Comparison of ENCODE assay signal across 23 cellular contexts in genomic region chr1:239722080-239722479, GRCh38.
DNase-seq lines count a peak whose midpoint lies in the region; ATAC-seq and TF ChIP-seq lines count a peak whose summit lies in the region.
"Had no signal": no experiment of that assay in that cellular context is flagged by ENCODE, and none has a peak within 500 bp of the region (broad histone marks: within the 10 kb centered on the region; RNA-seq: fewer than 3 reads in every experiment).

No MANE protein-coding gene starts in this region.

- peak overlapping the region in 2 of 3 donors; percentile 35 to 89 for H3K27ac Mint-ChIP-seq in CD4-positive, CD25-positive, alpha-beta regulatory T cell
- H3K27ac Mint-ChIP-seq in activated CD4-positive, alpha-beta memory T cell treated with anti-CD3 and anti-CD28 coated beads, Interleukin-2, amount 10 ng/mL, durations not matched to agents 7 days and 5 days, result peak overlapping the region; percentile 19
- H3K27ac Mint-ChIP-seq: activated B cell treated with CpG ODN at 0.5 μM for 24 hours, progenitor cell of endocrine pancreas had no signal

- peak overlapping the region; percentile 82 for H3K27ac ChIP-seq in CD4-positive, CD25-positive, alpha-beta regulatory T cell (ENCODE audit: insufficient read depth, low read length, poor library complexity, severe bottlenecking)
- no peak overlapping the region for H3K27ac ChIP-seq in heart right ventricle
- H3K27ac ChIP-seq: 22Rv1, ascending aorta, dorsolateral prefrontal cortex, GM23248, neutrophil, upper lobe of left lung had no signal

- peaks cover 37% of the 10 kb centered on the region for H3K4me1 ChIP-seq in CD4-positive, CD25-positive, alpha-beta regulatory T cell (ENCODE audit: control insufficient read depth, insufficient read depth, low read length, poor library complexity, severe bottlenecking)
- peaks cover 0 to 15% (median 0%) of the 10 kb centered on the region in 9 donors for H3K4me1 ChIP-seq in heart right ventricle
- H3K4me1 ChIP-seq: ascending aorta had no signal

- 95 to 96% methylated on average over 1 of the region's 1 CpG for WGBS in heart right ventricle, 2 donors

- no peaks in the 10 kb centered on the region for H3K9me3 Mint-ChIP-seq in CD4-positive, CD25-positive, alpha-beta regulatory T cell
- H3K9me3 Mint-ChIP-seq in activated CD4-positive, alpha-beta memory T cell treated with anti-CD3 and anti-CD28 coated beads, Interleukin-2, amount 10 ng/mL, durations not matched to agents 7 days and 5 days, result no peaks in the 10 kb centered on the region
- H3K9me3 Mint-ChIP-seq: activated B cell treated with CpG ODN at 0.5 μM for 24 hours had no signal

- TF ChIP-seq CTCF in epithelial cell of esophagus (IDR thresholded peaks at IDR 0.05; ENCODE audit: insufficient read depth, low read depth, low read length, missing control alignments) (no peak), heart right ventricle (IDR thresholded peaks at IDR 0.05) (no peak)

- POLR2A ChIA-PET in activated CD4-positive, alpha-beta memory T cell treated with anti-CD3 and anti-CD28 coated beads, Interleukin-2, amount 10 ng/mL, durations not matched to agents 7 days and 5 days (lab: Charles Lee), result no interaction called here

- H3K9me3 ChIP-seq in CD4-positive, CD25-positive, alpha-beta regulatory T cell (ENCODE audit: control insufficient read depth in 2 of 2, low read length in 2 of 2), result no peaks in the 10 kb centered on the region
- H3K9me3 ChIP-seq in heart right ventricle, result peaks cover 0 to 2% (median 0%) of the 10 kb centered on the region in 11 donors
- H3K9me3 ChIP-seq: ascending aorta, neutrophil, upper lobe of left lung had no signal

- H3K4me3 Mint-ChIP-seq in CD4-positive, CD25-positive, alpha-beta regulatory T cell, result peak overlapping the region in 1 of 4 donors; percentile 68
- H3K4me3 Mint-ChIP-seq in activated CD4-positive, alpha-beta memory T cell treated with anti-CD3 and anti-CD28 coated beads, Interleukin-2, amount 10 ng/mL, durations not matched to agents 7 days and 5 days, result no peak overlapping the region
- H3K4me3 Mint-ChIP-seq: activated B cell treated with CpG ODN at 0.5 μM for 24 hours had no signal

- peak overlapping the region; percentile 95 for H3K4me3 ChIP-seq in CD4-positive, CD25-positive, alpha-beta regulatory T cell (ENCODE audit: low read depth, low read length)
- no peak overlapping the region for H3K4me3 ChIP-seq in epithelial cell of esophagus (ENCODE audit: low read length)
- no peak overlapping the region for H3K4me3 ChIP-seq in heart right ventricle
- H3K4me3 ChIP-seq: ascending aorta, dorsolateral prefrontal cortex, GM23248, lung, upper lobe of left lung had no signal

- no peak for DNase-seq in activated CD4-positive, CD25-positive, alpha-beta regulatory T cell (lab: John Stamatoyannopoulos, UW)
- DNase-seq in CD4-positive, CD25-positive, alpha-beta regulatory T cell, result peak in 1 of 3 donors; percentile 18
- no peak for DNase-seq in activated CD4-positive, alpha-beta memory T cell treated with anti-CD3 and anti-CD28 coated beads, Interleukin-2, amount 10 ng/mL, durations not matched to agents 7 days and 5 days
- DNase-seq in epithelial cell of esophagus (ENCODE audit: low read depth), result peak; percentile 68
- DNase-seq in heart right ventricle, result no peak
- no peak for DNase-seq in DMS153 (lab: John Stamatoyannopoulos, UW)
- no peak for DNase-seq in SW480 (ENCODE audit: low spot score)
- DNase-seq: activated B cell treated with CpG ODN at 0.5 μM for 24 hours; dorsolateral prefrontal cortex; GM23248; head of caudate nucleus; NCI-H2081 treated with DMSO at 0.1 percent for 48 hours; NCI-H82; Right ventricle myocardium superior; stimulated activated CD8-positive, alpha-beta memory T cell treated with anti-CD3 and anti-CD28 coated beads, Interleukin-4, amount 100 ng/mL, for 48 hours; upper lobe of left lung had no signal

- intact Hi-C loops in heart right ventricle (cut with DNase I), result no loop called here

- H3K36me3 ChIP-seq in CD4-positive, CD25-positive, alpha-beta regulatory T cell (ENCODE audit: control insufficient read depth, insufficient read depth, low read length), result no peaks in the 10 kb centered on the region
- H3K36me3 ChIP-seq in heart right ventricle, result no peaks in the 10 kb centered on the region
- H3K36me3 ChIP-seq: ascending aorta, neutrophil, upper lobe of left lung had no signal

- peak; percentile 17 to 33 for ATAC-seq in activated CD4-positive, CD25-positive, alpha-beta regulatory T cell treated with anti-CD3 and anti-CD28 coated beads, Interleukin-2, amount 50 U/mL, for 24 hours
- ATAC-seq in CD4-positive, CD25-positive, alpha-beta regulatory T cell (ENCODE audit: low read depth in 2 of 2), result no peak
- no peak for ATAC-seq in heart right ventricle
- ATAC-seq: sciatic nerve had no signal

- H3K27me3 ChIP-seq in CD4-positive, CD25-positive, alpha-beta regulatory T cell (ENCODE audit: control insufficient read depth, insufficient read depth, low read length), result no peaks in the 10 kb centered on the region
- H3K27me3 ChIP-seq in heart right ventricle, result no peaks in the 10 kb centered on the region
- H3K27me3 ChIP-seq: ascending aorta, upper lobe of left lung had no signal

- CTCF ChIA-PET in activated CD4-positive, alpha-beta memory T cell treated with anti-CD3 and anti-CD28 coated beads, Interleukin-2, amount 10 ng/mL, durations not matched to agents 7 days and 5 days (lab: Charles Lee), result no interaction called here

- no peaks in the 10 kb centered on the region for H3K27me3 Mint-ChIP-seq in CD4-positive, CD25-positive, alpha-beta regulatory T cell
- no peaks in the 10 kb centered on the region for H3K27me3 Mint-ChIP-seq in activated CD4-positive, alpha-beta memory T cell treated with anti-CD3 and anti-CD28 coated beads, Interleukin-2, amount 10 ng/mL, durations not matched to agents 7 days and 5 days
- H3K27me3 Mint-ChIP-seq: activated B cell treated with CpG ODN at 0.5 μM for 24 hours had no signal

- H3K4me1 Mint-ChIP-seq in CD4-positive, CD25-positive, alpha-beta regulatory T cell, result peaks cover 18 to 55% (median 36%) of the 10 kb centered on the region in 4 donors
- H3K4me1 Mint-ChIP-seq in activated CD4-positive, alpha-beta memory T cell treated with anti-CD3 and anti-CD28 coated beads, Interleukin-2, amount 10 ng/mL, durations not matched to agents 7 days and 5 days, result peaks cover 29% of the 10 kb centered on the region

- H3K36me3 Mint-ChIP-seq in CD4-positive, CD25-positive, alpha-beta regulatory T cell, result no peaks in the 10 kb centered on the region
- peaks cover 17% of the 10 kb centered on the region for H3K36me3 Mint-ChIP-seq in activated CD4-positive, alpha-beta memory T cell treated with anti-CD3 and anti-CD28 coated beads, Interleukin-2, amount 10 ng/mL, durations not matched to agents 7 days and 5 days (ENCODE audit: low read depth)

Comparison
In these comparisons a context has a peak if more than half of its experiments do, and no peak if none do; other contexts are left out.
1. ATAC-seq: peak in activated CD4-positive, CD25-positive, alpha-beta regulatory T cell treated with anti-CD3 and anti-CD28 coated beads, Interleukin-2, amount 50 U/mL, for 24 hours (2 of 2); none in CD4-positive, CD25-positive, alpha-beta regulatory T cell (0 of 2) and heart right ventricle (0 of 8).